Comparison of ENCODE assay signal across 23 cellular contexts in genomic region chr11:88131764-88132470, GRCh38. TPM values are rescaled to one million over a fixed set of nuclear protein-coding genes. Genes with fewer than 3 reads are reported as not detected.
A peak's percentile ranks its signal among the peaks of the same experiment; 100 is the strongest.
DNase-seq lines count a peak whose midpoint lies in the region; ATAC-seq, FAIRE-seq and TF ChIP-seq lines count a peak whose summit lies in the region.
"Had no signal": no experiment of that assay in that cellular context is flagged by ENCODE, and none has a peak within 500 bp of the region (broad histone marks: within the 10 kb centered on the region; RNA-seq: fewer than 3 reads in every experiment).

No MANE protein-coding gene starts in this region.

- no peak for FAIRE-seq in small intestine (lab: Jason Lieb, UNC)

- no peaks in the 10 kb centered on the region for H3K36me3 ChIP-seq in small intestine (ENCODE audit: control insufficient read depth in 2 of 2, insufficient read depth in 2 of 2, low read length in 2 of 2)
- H3K36me3 ChIP-seq: ascending aorta, vagina had no signal

- no peaks in the 10 kb centered on the region for H3K4me1 ChIP-seq in small intestine (ENCODE audit: control insufficient read depth in 2 of 2, insufficient read depth in 1 of 2, low read depth in 1 of 2, low read length in 1 of 2)
- H3K4me1 ChIP-seq: ascending aorta; BLaER1 treated with 17β-estradiol and CSF1 and Interleukin-3, amounts not matched to agents 10 nM and 100 nM; vagina had no signal

- no peak for TF ChIP-seq CTCF in Calu3 (IDR thresholded peaks at IDR 0.05; ENCODE audit: unreplicated experiment)

- H3K27me3 Mint-ChIP-seq in Calu3 (ENCODE audit: unreplicated experiment), result no peaks in the 10 kb centered on the region

- peak; percentile 35 for ATAC-seq in GM18508 (IDR thresholded peaks at IDR 0.05; ENCODE audit: insufficient read depth, unreplicated experiment)
- ATAC-seq in HG02610 (IDR thresholded peaks at IDR 0.05; ENCODE audit: unreplicated experiment), result peak; percentile 79

- no peaks in the 10 kb centered on the region for H3K9me3 Mint-ChIP-seq in Calu3 (ENCODE audit: low read depth, unreplicated experiment)
- H3K9me3 Mint-ChIP-seq: HFFc6, IgD-negative memory B cell, natural killer cell had no signal

- peaks cover 8% of the 10 kb centered on the region for H3K4me1 Mint-ChIP-seq in Calu3 (ENCODE audit: low read depth, unreplicated experiment)
- H3K4me1 Mint-ChIP-seq: IgD-negative memory B cell, memory B cell, natural killer cell had no signal

- intact Hi-C loops in Calu3 (cut with micrococcal nuclease; ENCODE audit: unreplicated experiment), result no loop called here

- CTCF ChIA-PET in Calu3 (lab: Charles Lee), result no interaction called here

- no peak overlapping the region for H3K4me3 ChIP-seq in small intestine (ENCODE audit: low read depth in 1 of 2, low read length in 2 of 2)
- H3K4me3 ChIP-seq: ascending aorta; BLaER1 treated with 17β-estradiol and CSF1 and Interleukin-3, amounts not matched to agents 10 nM and 100 nM; vagina had no signal

- H3K9me3 ChIP-seq in small intestine (ENCODE audit: control insufficient read depth, low read depth), result no peaks in the 10 kb centered on the region
- H3K9me3 ChIP-seq: ascending aorta, vagina had no signal

- H3K27ac Mint-ChIP-seq in Calu3 (ENCODE audit: unreplicated experiment), result no peak overlapping the region
- H3K27ac Mint-ChIP-seq: HFFc6, IgD-negative memory B cell, memory B cell, natural killer cell had no signal

- no peak overlapping the region for H3K4me3 Mint-ChIP-seq in Calu3 (ENCODE audit: low read depth, unreplicated experiment)
- H3K4me3 Mint-ChIP-seq: HFFc6, IgD-negative memory B cell, memory B cell, natural killer cell had no signal

- no peak overlapping the region for H3K27ac ChIP-seq in small intestine (ENCODE audit: low read depth in 1 of 2, low read length in 1 of 2)
- H3K27ac ChIP-seq: ascending aorta; BLaER1 treated with 17β-estradiol and CSF1 and Interleukin-3, amounts not matched to agents 10 nM and 100 nM; vagina had no signal

- 53 to 55% (median 54%) methylated on average over 3 of the region's 3 CpGs for WGBS in small intestine, 3 donors

- DNase-seq in NAMALWA (ENCODE audit: low spot score) (peak; percentile 2), small intestine (peak; percentile 9), NCI-H524 (lab: John Stamatoyannopoulos, UW) (no peak), Calu3 (no peak)
- no peak for DNase-seq in activated T-cell treated with anti-CD3 and anti-CD28 coated beads, Interleukin-2, amount 50 U/mL, for 48 hours
- DNase-seq: activated CD4-positive, alpha-beta T cell treated with anti-CD3 and anti-CD28 coated beads, Interleukin-2, amount 50 U/mL, for 4 hours; activated naive CD4-positive, alpha-beta T cell treated with anti-CD3 and anti-CD28 coated beads, Interleukin-2, amount 50 U/mL, for 16 hours; cerebellar nuclear complex; effector CD8-positive, alpha-beta T cell; HFFc6; hypothalamus; kidney glomerular epithelial cell; MV-4-11; natural killer cell; NCI-H2081 treated with DMSO at 0.1 percent for 48 hours; stimulated activated CD4-positive, alpha-beta T cell treated with anti-CD3 and anti-CD28 coated beads, Interleukin-4, amount 100 ng/mL, for 1 hour had no signal

- no peaks in the 10 kb centered on the region for H3K27me3 ChIP-seq in small intestine (ENCODE audit: control insufficient read depth in 2 of 2, insufficient read depth in 2 of 2, low read length in 2 of 2)
- H3K27me3 ChIP-seq: ascending aorta; BLaER1 treated with 17β-estradiol and CSF1 and Interleukin-3, amounts not matched to agents 10 nM and 100 nM; vagina had no signal

- H3K36me3 Mint-ChIP-seq in Calu3 (ENCODE audit: insufficient read depth, unreplicated experiment), result no peaks in the 10 kb centered on the region
- H3K36me3 Mint-ChIP-seq: IgD-negative memory B cell, memory B cell had no signal

- no TSS peak for BruUV-seq in Calu3 (replicated peaks; lab: Mats Ljungman, UMichigan)

RNA-seq across cellular contexts. Expression of gene RAB38, which starts 43.3 kb away (rescaled TPM):
- 1 to 10 TPM in 2 of 3 donors, under 1 TPM in 1; 0.67 to 1.3 (median 1.1) TPM for polyA plus RNA-seq in small intestine
- 6.3 and 7.3 TPM in 2 replicates for total RNA-seq in Calu3 (2022)
- total RNA-seq: ascending aorta had no signal
- polyA plus RNA-seq: IgD-negative memory B cell had no signal

Comparison
In these comparisons a context has a peak if more than half of its experiments do, and no peak if none do; other contexts are left out.
1. DNase-seq: peak in NAMALWA (single experiment) and small intestine (single experiment); none in activated T-cell treated with anti-CD3 and anti-CD28 coated beads, Interleukin-2, amount 50 U/mL, for 48 hours (0 of 2), NCI-H524 (0 of 2) and Calu3 (single experiment).